22 cellular contexts compared by ENCODE assay signal in genomic region chr9:36293171-36293570, GRCh38. TPM values are rescaled to one million over a fixed set of nuclear protein-coding genes. Genes with fewer than 3 reads are reported as not detected.
DNase-seq lines count a peak whose midpoint lies in the region; ATAC-seq, FAIRE-seq and TF ChIP-seq lines count a peak whose summit lies in the region.
"Had no signal": no experiment of that assay in that cellular context is flagged by ENCODE, and none has a peak within 500 bp of the region (broad histone marks: within the 10 kb centered on the region; RNA-seq: fewer than 3 reads in every experiment).

No MANE protein-coding gene starts in this region.

- no peaks in the 10 kb centered on the region for H3K27me3 ChIP-seq in GM23338 (ENCODE audit: insufficient read depth)
- H3K27me3 ChIP-seq in astrocyte (ENCODE audit: insufficient read depth, low read length): no peaks in the 10 kb centered on the region
- H3K27me3 ChIP-seq in iPS-15b (ENCODE audit: control insufficient read depth, insufficient read depth, low read length): no peaks in the 10 kb centered on the region
- no peaks in the 10 kb centered on the region for H3K27me3 ChIP-seq in neuronal stem cell (ENCODE audit: control insufficient read depth in 3 of 3, insufficient read depth in 3 of 3, low read depth in 1 of 3, low read length in 3 of 3)
- no peaks in the 10 kb centered on the region for H3K27me3 ChIP-seq in CD8-positive, alpha-beta T cell (ENCODE audit: insufficient read depth, low read length)
- H3K27me3 ChIP-seq: BLaER1 had no signal

- no peak overlapping the region for H4K91ac ChIP-seq in neuronal stem cell (ENCODE audit: low read depth, low read length, poor library complexity)

- H3K9me3 Mint-ChIP-seq in GM23338: no peaks in the 10 kb centered on the region
- H3K9me3 Mint-ChIP-seq in astrocyte (ENCODE audit: unreplicated experiment): no peaks in the 10 kb centered on the region
- no peaks in the 10 kb centered on the region for H3K9me3 Mint-ChIP-seq in CD8-positive, alpha-beta T cell
- H3K9me3 Mint-ChIP-seq: CD14-positive monocyte; CD4-positive, alpha-beta memory T cell; HFFc6; IgD-negative memory B cell had no signal

- H3K36me3 Mint-ChIP-seq in GM23338 (ENCODE audit: low read depth): no peaks in the 10 kb centered on the region
- no peaks in the 10 kb centered on the region for H3K36me3 Mint-ChIP-seq in astrocyte (ENCODE audit: low read depth, unreplicated experiment)
- peaks cover 3% of the 10 kb centered on the region for H3K36me3 Mint-ChIP-seq in CD8-positive, alpha-beta T cell
- H3K36me3 Mint-ChIP-seq: CD14-positive monocyte had no signal

- no peak overlapping the region; the same call in 1 of the 2 replicates for H3K27ac Mint-ChIP-seq in GM23338
- H3K27ac Mint-ChIP-seq in astrocyte (ENCODE audit: unreplicated experiment): peak overlapping the region; percentile 8
- no peak overlapping the region for H3K27ac Mint-ChIP-seq in CD8-positive, alpha-beta T cell
- H3K27ac Mint-ChIP-seq: CD4-positive, alpha-beta memory T cell; HFFc6; IgD-negative memory B cell had no signal

- no peaks in the 10 kb centered on the region for H3K9me3 ChIP-seq in astrocyte (ENCODE audit: insufficient read depth, low read depth, low read length)
- H3K9me3 ChIP-seq in iPS-15b (ENCODE audit: control insufficient read depth, insufficient read depth, low read length): no peaks in the 10 kb centered on the region
- no peaks in the 10 kb centered on the region for H3K9me3 ChIP-seq in neuronal stem cell (replicated peaks in 1 of 2; ENCODE audit: control insufficient read depth in 2 of 2, insufficient read depth in 1 of 2, low read depth in 1 of 2, low read length in 2 of 2)
- no peaks in the 10 kb centered on the region for H3K9me3 ChIP-seq in CD8-positive, alpha-beta T cell (ENCODE audit: low read length)
- H3K9me3 ChIP-seq: BLaER1 had no signal

- H2BK12ac ChIP-seq in neuronal stem cell (ENCODE audit: low read length): no peak overlapping the region

- DNase-seq in GM23338 (ENCODE audit: low spot score): no peak
- DNase-seq in astrocyte (ENCODE audit: low read depth): no peak
- no peak for DNase-seq in neuronal stem cell (ENCODE audit: low spot score)
- no peak for DNase-seq in amygdala (lab: John Stamatoyannopoulos, UW)
- no peak for DNase-seq in CD8-positive, alpha-beta T cell
- DNase-seq: 8988T; CD4-positive, alpha-beta memory T cell; DMS 273 treated with DMSO at 0.1 percent for 48 hours; DMS53; HFFc6 had no signal

- H2AFZ ChIP-seq in GM23338: 0 out of 2 replicates have a peak overlapping the region, but pooled peaks have one; percentile 29
- no peak overlapping the region for H2AFZ ChIP-seq in astrocyte (ENCODE audit: low read depth, low read length)
- no peak overlapping the region for H2AFZ ChIP-seq in neuronal stem cell (ENCODE audit: low read length)

- H3K4me2 ChIP-seq in GM23338 (no peak overlapping the region), astrocyte (ENCODE audit: low read length) (no peak overlapping the region), neuronal stem cell (ENCODE audit: insufficient read depth, low read length, poor library complexity, severe bottlenecking) (no peak overlapping the region)
- H3K4me2 ChIP-seq: BLaER1 had no signal

- no peak overlapping the region for H2BK120ac ChIP-seq in neuronal stem cell (ENCODE audit: low read depth, low read length)

- WGBS in neuronal stem cell (ENCODE audit: extremely low coverage in 2 of 2, insufficient read length in 2 of 2, insufficient replicate concordance in 1 of 2), 2 donors: no CpG with 5 or more reads among the region's 7 CpGs

- POLR2A ChIA-PET in CD8-positive, alpha-beta T cell (lab: Charles Lee): no interaction called here

- H3K4me1 ChIP-seq in GM23338 (ENCODE audit: insufficient read depth): no peaks in the 10 kb centered on the region
- H3K4me1 ChIP-seq in astrocyte (ENCODE audit: insufficient read depth, low read length): no peaks in the 10 kb centered on the region
- H3K4me1 ChIP-seq in iPS-15b (ENCODE audit: control insufficient read depth, insufficient read depth, low read length): peaks cover 5% of the 10 kb centered on the region
- peaks cover 0 to 4% of the 10 kb centered on the region in 2 donors for H3K4me1 ChIP-seq in neuronal stem cell (ENCODE audit: control insufficient read depth in 2 of 2, insufficient read depth in 1 of 2, low read depth in 1 of 2, low read length in 2 of 2)
- no peaks in the 10 kb centered on the region for H3K4me1 ChIP-seq in CD8-positive, alpha-beta T cell (ENCODE audit: insufficient read depth, low read length)
- H3K4me1 ChIP-seq: BLaER1 had no signal

- H3K36me3 ChIP-seq in GM23338 (ENCODE audit: insufficient read depth) (no peaks in the 10 kb centered on the region), astrocyte (ENCODE audit: insufficient read depth, low read length) (no peaks in the 10 kb centered on the region), iPS-15b (ENCODE audit: control insufficient read depth, insufficient read depth, low read length) (no peaks in the 10 kb centered on the region), neuronal stem cell (replicated peaks in 1 of 2; ENCODE audit: control insufficient read depth in 2 of 2, insufficient read depth in 2 of 2, low read length in 2 of 2) (no peaks in the 10 kb centered on the region)
- H3K36me3 ChIP-seq in CD8-positive, alpha-beta T cell (ENCODE audit: insufficient read depth, low read length): no peaks in the 10 kb centered on the region
- H3K36me3 ChIP-seq: BLaER1 had no signal

- H3K79me1 ChIP-seq in neuronal stem cell (ENCODE audit: low read depth, low read length): no peaks in the 10 kb centered on the region

- H3K79me2 ChIP-seq in GM23338 (replicated peaks; ENCODE audit: insufficient read depth) (no peaks in the 10 kb centered on the region), astrocyte (ENCODE audit: insufficient read depth, low read length) (no peaks in the 10 kb centered on the region)

- TF ChIP-seq CTCF in GM23338 (conservative IDR thresholded peaks at IDR 0.05; ENCODE audit: low read depth in 2 of 2): no peak
- no peak for TF ChIP-seq CTCF in astrocyte (IDR thresholded peaks at IDR 0.05; ENCODE audit: insufficient read depth, low read depth, low read length)
- TF ChIP-seq CTCF in CD8-positive, alpha-beta T cell (IDR thresholded peaks at IDR 0.05): no peak

- no peaks in the 10 kb centered on the region for H3F3A ChIP-seq in GM23338 (replicated peaks; ENCODE audit: low read depth)

- intact Hi-C loops in CD8-positive, alpha-beta T cell (cut with DNase I, micrococcal nuclease): no loop called here

- no peak overlapping the region for H2BK5ac ChIP-seq in neuronal stem cell (ENCODE audit: low read length)

- peak overlapping the region; percentile 81 for H3K23ac ChIP-seq in neuronal stem cell (ENCODE audit: low read depth, low read length, poor library complexity)

- H3K9me2 ChIP-seq in GM23338 (ENCODE audit: insufficient read depth): no peaks in the 10 kb centered on the region

- no peak overlapping the region for H3K18ac ChIP-seq in neuronal stem cell (ENCODE audit: low read length)

- H3K4me3 ChIP-seq in GM23338 (no peak overlapping the region), astrocyte (ENCODE audit: insufficient read depth, low read depth, low read length) (no peak overlapping the region), iPS-15b (ENCODE audit: low read depth, low read length) (no peak overlapping the region), neuronal stem cell (ENCODE audit: low read length in 2 of 2) (no peak overlapping the region)
- H3K4me3 ChIP-seq in CD8-positive, alpha-beta T cell (ENCODE audit: low read depth, low read length): no peak overlapping the region
- H3K4me3 ChIP-seq: BLaER1 had no signal

- ATAC-seq in GM23338 (no peak), HG03280 (IDR thresholded peaks at IDR 0.05; ENCODE audit: unreplicated experiment) (no peak), HG02623 (IDR thresholded peaks at IDR 0.05; ENCODE audit: unreplicated experiment) (no peak)
- no peak for ATAC-seq in CD8-positive, alpha-beta T cell
- ATAC-seq: HCT116 had no signal

- no peak overlapping the region for H3K4ac ChIP-seq in neuronal stem cell (ENCODE audit: low read length)

- H4K20me1 ChIP-seq in GM23338 (replicated peaks; ENCODE audit: insufficient read depth) (no peaks in the 10 kb centered on the region), astrocyte (ENCODE audit: insufficient read depth, low read length) (no peaks in the 10 kb centered on the region)
- H4K20me1 ChIP-seq: BLaER1 had no signal

- H4K8ac ChIP-seq in neuronal stem cell (ENCODE audit: low read depth, low read length): no peak overlapping the region

- H3K9ac ChIP-seq in astrocyte (ENCODE audit: low read length): no peak overlapping the region
- peak overlapping the region; percentile 24 for H3K9ac ChIP-seq in iPS-15b (ENCODE audit: low read depth, low read length)
- no peak overlapping the region for H3K9ac ChIP-seq in neuronal stem cell (ENCODE audit: low read depth, low read length, poor library complexity)
- H3K9ac ChIP-seq: BLaER1 had no signal

- H3K4me3 Mint-ChIP-seq in GM23338 (no peak overlapping the region; the same call in 2 of the 3 replicates), astrocyte (ENCODE audit: unreplicated experiment) (peak overlapping the region; percentile 4)
- H3K4me3 Mint-ChIP-seq in CD8-positive, alpha-beta T cell: no peak overlapping the region
- H3K4me3 Mint-ChIP-seq: CD14-positive monocyte; CD4-positive, alpha-beta memory T cell; HFFc6; IgD-negative memory B cell had no signal

- CTCF ChIA-PET in CD8-positive, alpha-beta T cell (lab: Charles Lee): no interaction called here

- FAIRE-seq in astrocyte (lab: Jason Lieb, UNC): no peak
- FAIRE-seq: G401.6, GM12891, GM19239, H54, HepG2 had no signal

- H3K4me1 Mint-ChIP-seq in GM23338 (peaks cover 14% of the 10 kb centered on the region), astrocyte (ENCODE audit: low read depth, unreplicated experiment) (peaks cover 6% of the 10 kb centered on the region)
- no peaks in the 10 kb centered on the region for H3K4me1 Mint-ChIP-seq in CD8-positive, alpha-beta T cell (ENCODE audit: low read depth)
- H3K4me1 Mint-ChIP-seq: CD14-positive monocyte; CD4-positive, alpha-beta memory T cell; IgD-negative memory B cell had no signal

- H2AK5ac ChIP-seq in neuronal stem cell (ENCODE audit: low read depth, low read length): no peak overlapping the region

- peak overlapping the region; percentile 27 for H2BK15ac ChIP-seq in neuronal stem cell (ENCODE audit: low read length)

- H3K27ac ChIP-seq in GM23338 (ENCODE audit: low read depth): no peak overlapping the region
- no peak overlapping the region for H3K27ac ChIP-seq in astrocyte (ENCODE audit: low read depth, low read length)
- no peak overlapping the region for H3K27ac ChIP-seq in neuronal stem cell (replicated peaks; ENCODE audit: low read length)
- H3K27ac ChIP-seq in CD8-positive, alpha-beta T cell (ENCODE audit: low read depth, low read length): no peak overlapping the region
- H3K27ac ChIP-seq: BLaER1 had no signal

- no peak overlapping the region for H3K14ac ChIP-seq in neuronal stem cell (ENCODE audit: low read length)

- H3K27me3 Mint-ChIP-seq in GM23338 (ENCODE audit: insufficient read depth, low read depth, poor library complexity) (peaks cover 3% of the 10 kb centered on the region), astrocyte (ENCODE audit: low read depth, unreplicated experiment) (no peaks in the 10 kb centered on the region)
- H3K27me3 Mint-ChIP-seq in CD8-positive, alpha-beta T cell (ENCODE audit: low read depth): no peaks in the 10 kb centered on the region
- H3K27me3 Mint-ChIP-seq: CD4-positive, alpha-beta memory T cell; IgD-negative memory B cell had no signal

RNA-seq across cellular contexts. Expression of gene GNE, which starts 34.9 kb away (rescaled TPM):
- total RNA-seq in GM23338 (2014; rRNA removed; shearing (Covaris generic)): 10.9 and 15.7 TPM in 2 replicates
- polyA plus RNA-seq in GM23338 (2016; fragmentation: Nextera tagmentation; extraction: Ambion mirVana): 2.2 and 2.3 TPM in 2 replicates
- total RNA-seq in astrocyte: 12.6 and 12.8 TPM in 2 replicates
- 13.5 TPM for polyA plus RNA-seq in neuronal stem cell (2013, experiment 1 of 2)
- 13.8 TPM for polyA plus RNA-seq in neuronal stem cell (2013, experiment 2 of 2)
- total RNA-seq in CD8-positive, alpha-beta T cell: 10 to 100 TPM; 17.3 to 17.4 TPM
